In genomic region chr14:78316711-78317110, GRCh38 we compare ENCODE assay signal across 17 cellular contexts.
"Had no signal": no experiment of that assay in that cellular context is flagged by ENCODE, and none has a peak within 500 bp of the region (broad histone marks: within the 10 kb centered on the region; RNA-seq: fewer than 3 reads in every experiment).

No MANE protein-coding gene starts in this region.

- DNase-seq: activated B cell treated with CpG ODN at 0.5 μM for 24 hours; activated CD4-positive, alpha-beta memory T cell treated with anti-CD3 and anti-CD28 coated beads for 36 hours; activated CD4-positive, alpha-beta T cell treated with anti-CD3 and anti-CD28 coated beads for 4 hours; activated T-cell treated with anti-CD3 and anti-CD28 coated beads for 4 hours; amygdala; head of caudate nucleus; lower lobe of right lung; midbrain; nephron progenitor cell; stimulated activated CD8-positive, alpha-beta memory T cell treated with anti-CD3 and anti-CD28 coated beads, Interleukin-4, amount 100 ng/mL, for 48 hours; stimulated activated naive CD4-positive, alpha-beta T cell; T-helper 2 cell; thyroid gland had no signal

- H3K27ac ChIP-seq: body of pancreas, epithelial cell of prostate, lower lobe of right lung, thyroid gland had no signal

- FAIRE-seq: frontal cortex, keratinocyte had no signal

- ATAC-seq: body of pancreas, lower lobe of right lung had no signal

- H3K27me3 ChIP-seq: body of pancreas, thyroid gland had no signal

- H3K4me1 ChIP-seq: body of pancreas, thyroid gland had no signal

- H3K9me3 ChIP-seq: body of pancreas, lower lobe of right lung, thyroid gland had no signal

- H3K4me3 ChIP-seq: body of pancreas, lower lobe of right lung, thyroid gland had no signal

- H3K36me3 ChIP-seq: lower lobe of right lung, thyroid gland had no signal
